In genomic region chr12:118060301-118061010, GRCh38 we compare ENCODE assay signal across 8 cellular contexts. TPM values are rescaled to one million over a fixed set of nuclear protein-coding genes. Genes with fewer than 3 reads are reported as not detected.
DNase-seq lines count a peak whose midpoint lies in the region; ATAC-seq, FAIRE-seq and TF ChIP-seq lines count a peak whose summit lies in the region.

No MANE protein-coding gene starts in this region.

- in situ Hi-C loops in ACHN (cut with HindIII; ENCODE audit: low pct_ligation_motif_present, low pct_unique_long_range_greater_than_20kb, low sequenced_read_pairs), result no loop called here

- POLR2A ChIA-PET in naive thymus-derived CD8-positive, alpha-beta T cell (lab: Charles Lee), result interaction anchor here (0.6 to 1.6 kb wide), 4 partner anchors 13 to 75 kb away, joined by 3 to 8 read pairs (median 6); partner anchors contain the start of gene PEBP1

- no peak for FAIRE-seq in GM19239 (lab: Jason Lieb, UNC)

- H4K20me1 ChIP-seq in fibroblast of lung (ENCODE audit: control insufficient read depth, extremely low read depth, insufficient read depth, low read length), result no peaks in the 10 kb centered on the region

- H3K36me3 Mint-ChIP-seq in naive thymus-derived CD8-positive, alpha-beta T cell, result peaks cover 0 to 3% (median 0%) of the 10 kb centered on the region in 3 donors

- peak overlapping the region; percentile 79 to 92 (median 88) for H3K4me3 Mint-ChIP-seq in naive thymus-derived CD8-positive, alpha-beta T cell

- peak overlapping the region; percentile 89 to 98 (median 96) for H3K27ac Mint-ChIP-seq in naive thymus-derived CD8-positive, alpha-beta T cell

- peak overlapping the region; percentile 96 for H3K27ac ChIP-seq in fibroblast of lung (ENCODE audit: insufficient read depth, low read length)

- peak overlapping the region; percentile 91 for H3K9ac ChIP-seq in fibroblast of lung (ENCODE audit: insufficient read depth, low read length)

- peaks cover 53% of the 10 kb centered on the region for H3K79me2 ChIP-seq in fibroblast of lung (ENCODE audit: control insufficient read depth, insufficient read depth, low read length)

- H3K9me3 Mint-ChIP-seq in naive thymus-derived CD8-positive, alpha-beta T cell, result peaks cover 0 to 2% (median 0%) of the 10 kb centered on the region in 9 donors

- H3K4me1 Mint-ChIP-seq in naive thymus-derived CD8-positive, alpha-beta T cell, result peaks cover 36 to 60% (median 58%) of the 10 kb centered on the region in 4 donors

- ATAC-seq in naive thymus-derived CD8-positive, alpha-beta T cell, result peak; percentile 16 to 25

- peaks cover 3% of the 10 kb centered on the region for H3K4me1 ChIP-seq in fibroblast of lung (ENCODE audit: control insufficient read depth, extremely low read depth, insufficient read depth, low read length)

- TF ChIP-seq CTCF in LNCaP clone FGC (IDR thresholded peaks at IDR 0.05; ENCODE audit: control insufficient read depth, extremely low read depth, insufficient read depth) (no peak), fibroblast of lung (conservative IDR thresholded peaks at IDR 0.05 in 1 of 2, IDR thresholded peaks at IDR 0.05 in 1 of 2; ENCODE audit: low read depth in 1 of 2, low read length in 2 of 2) (no peak)

- H3K27me3 ChIP-seq in fibroblast of lung (ENCODE audit: control insufficient read depth, insufficient read depth, low read length), result no peaks in the 10 kb centered on the region

- no peaks in the 10 kb centered on the region for H3K9me3 ChIP-seq in fibroblast of lung (ENCODE audit: control insufficient read depth, insufficient read depth, low read depth, low read length)

- H3K27me3 Mint-ChIP-seq in naive thymus-derived CD8-positive, alpha-beta T cell, result peaks cover 0 to 1% (median 0%) of the 10 kb centered on the region in 5 donors

- H2AFZ ChIP-seq in fibroblast of lung (ENCODE audit: low read length), result peak overlapping the region; percentile 5

- DNase-seq in ACHN, result peak; percentile 64
- DNase-seq in GM19239 (ENCODE audit: insufficient read length, low spot score), result peak; percentile 43
- DNase-seq in LNCaP clone FGC (ENCODE audit: low read depth), result no peak
- peak; percentile 60 to 64 for DNase-seq in activated T-cell treated with anti-CD3 and anti-CD28 coated beads, Interleukin-2, amount 50 U/mL, for 48 hours
- no peak for DNase-seq in fibroblast of lung (ENCODE audit: low read depth in 2 of 2)
- DNase-seq in naive thymus-derived CD8-positive, alpha-beta T cell, result peak in 7 of 10 donors; percentile 7 to 34 (median 30)
- DNase-seq in ureter (ENCODE audit: low spot score), result peak; percentile 60
- no peak for DNase-seq in mesenteric fat pad (ENCODE audit: low spot score)

- no peaks in the 10 kb centered on the region for H3K36me3 ChIP-seq in fibroblast of lung (ENCODE audit: control insufficient read depth, insufficient read depth, low read length)

- H3K4me3 ChIP-seq in LNCaP clone FGC (ENCODE audit: low read depth, low read length), result peak overlapping the region; percentile 76
- H3K4me3 ChIP-seq in fibroblast of lung (replicated peaks in 1 of 4; ENCODE audit: control extremely low read depth in 1 of 4, insufficient read depth in 1 of 4, low read depth in 3 of 4, low read length in 4 of 4), result peak overlapping the region; percentile 89 to 90 (median 90)

- H3K4me2 ChIP-seq in fibroblast of lung (ENCODE audit: extremely low read depth, insufficient read depth, low read length), result peak overlapping the region; percentile 99

RNA-seq across cellular contexts. Expression of gene WSB2, which starts 0.5 kb away (rescaled TPM):
- 77.3 and 122 TPM in 2 replicates for total RNA-seq in fibroblast of lung
- polyA plus RNA-seq in fibroblast of lung, result 118 and 162 TPM in 2 replicates
- 75.3 and 104 TPM in 2 replicates for polyA plus RNA-seq in fibroblast of lung (2012)
- polyA minus RNA-seq in fibroblast of lung (ENCODE audit: low replicate concordance), result 313 and 497 TPM in 2 replicates
- 10 to 100 TPM; 14.8 to 18.6 TPM for total RNA-seq in naive thymus-derived CD8-positive, alpha-beta T cell
- 10 to 100 TPM in 2 of 3 donors, 1 to 10 TPM in 1; 7.7 to 16.9 (median 12.4) TPM for polyA plus RNA-seq in naive thymus-derived CD8-positive, alpha-beta T cell
- total RNA-seq in ureter, result 73.5 TPM
- total RNA-seq in mesenteric fat pad, result 122 TPM

RNA-seq across cellular contexts. Expression of gene VSIG10, which starts 43.4 kb away (rescaled TPM):
- total RNA-seq in fibroblast of lung (26.5 and 31.7 TPM in 2 replicates), ureter (37.2 TPM), mesenteric fat pad (22.4 TPM)
- polyA plus RNA-seq in fibroblast of lung, result 9.1 and 12.8 TPM in 2 replicates
- 8.9 and 14.3 TPM in 2 replicates for polyA plus RNA-seq in fibroblast of lung (2012)
- 42.9 and 47.3 TPM in 2 replicates for polyA minus RNA-seq in fibroblast of lung (ENCODE audit: low replicate concordance)
- total RNA-seq in naive thymus-derived CD8-positive, alpha-beta T cell, result 1 to 10 TPM; 3.2 to 5.0 TPM
- 1 to 10 TPM; 2.0 to 3.1 (median 2.1) TPM for polyA plus RNA-seq in naive thymus-derived CD8-positive, alpha-beta T cell

RNA-seq across cellular contexts. Expression of gene RFC5, which starts 44.0 kb away (rescaled TPM):
- 9.9 and 10.5 TPM in 2 replicates for total RNA-seq in fibroblast of lung
- polyA plus RNA-seq in fibroblast of lung, result 9.8 and 19.3 TPM in 2 replicates
- 7.4 and 15.9 TPM in 2 replicates for polyA plus RNA-seq in fibroblast of lung (2012)
- 3.5 and 6.5 TPM in 2 replicates for polyA minus RNA-seq in fibroblast of lung (ENCODE audit: low replicate concordance)
- total RNA-seq in naive thymus-derived CD8-positive, alpha-beta T cell, result 10 to 100 TPM; 16.7 to 18.4 TPM
- 10 to 100 TPM; 12.3 to 16.1 (median 12.5) TPM for polyA plus RNA-seq in naive thymus-derived CD8-positive, alpha-beta T cell
- 18.4 TPM for total RNA-seq in ureter
- total RNA-seq in mesenteric fat pad, result 5.7 TPM

Comparison
In these comparisons a context has a peak if more than half of its experiments do, and no peak if none do; other contexts are left out.
1. DNase-seq: peak in ACHN (single experiment), GM19239 (single experiment), activated T-cell treated with anti-CD3 and anti-CD28 coated beads, Interleukin-2, amount 50 U/mL, for 48 hours (2 of 2), naive thymus-derived CD8-positive, alpha-beta T cell (7 of 10) and ureter (single experiment); none in LNCaP clone FGC (single experiment), fibroblast of lung (0 of 2) and mesenteric fat pad (single experiment).